14 cellular contexts compared by ENCODE assay signal in genomic region chr7:30922596-30922995, GRCh38. TPM values are rescaled to one million over a fixed set of nuclear protein-coding genes. Genes with fewer than 3 reads are reported as not detected.
DNase-seq lines count a peak whose midpoint lies in the region; TF ChIP-seq lines count a peak whose summit lies in the region.
"Had no signal": no experiment of that assay in that cellular context is flagged by ENCODE, and none has a peak within 500 bp of the region (broad histone marks: within the 10 kb centered on the region; RNA-seq: fewer than 3 reads in every experiment).

No MANE protein-coding gene starts in this region.

- H3K4me1 ChIP-seq in colonic mucosa (no peaks in the 10 kb centered on the region), A673 (ENCODE audit: insufficient read depth, low read length, poor library complexity, severe bottlenecking) (no peaks in the 10 kb centered on the region)

- DNase-seq in H7 (peak; percentile 43), colonic mucosa (peak; percentile 17), islet precursor cell (peak; percentile 46), posterior vena cava (ENCODE audit: low spot score) (peak; percentile 69), NAMALWA (ENCODE audit: low spot score) (no peak), GM10248 (ENCODE audit: extremely low spot score) (no peak), A673 (ENCODE audit: low spot score) (no peak), H4 (ENCODE audit: low spot score) (no peak)
- DNase-seq: NCI-H1092, NCI-H345 had no signal

- H3K27me3 ChIP-seq in H7 (ENCODE audit: control insufficient read depth, insufficient read depth, low read length) (no peaks in the 10 kb centered on the region), colonic mucosa (no peaks in the 10 kb centered on the region), A673 (replicated peaks; ENCODE audit: insufficient read depth, low read depth, low read length, poor library complexity) (no peaks in the 10 kb centered on the region)

- H3K27ac ChIP-seq in colonic mucosa (no peak overlapping the region), A673 (ENCODE audit: low read depth, low read length, poor library complexity, severe bottlenecking) (no peak overlapping the region)

- POLR2A ChIA-PET in GM10248 (lab: Yijun Ruan, JAX) (no interaction called here), A673 (lab: Charles Lee; ENCODE audit: low non-redundant PET) (interaction anchor here (0.6 kb wide), 1 partner anchor 202 kb away, joined by 5 read pairs; no protein-coding TSS in a partner anchor)

- H3K9me3 ChIP-seq in colonic mucosa (no peaks in the 10 kb centered on the region), A673 (ENCODE audit: low read depth, low read length, poor library complexity, severe bottlenecking) (no peaks in the 10 kb centered on the region)

- intact Hi-C loops in colonic mucosa (cut with DNase I): no loop called here
- intact Hi-C loops in posterior vena cava (cut with DNase I): no loop called here
- intact Hi-C loops in A673 (cut with micrococcal nuclease; ENCODE audit: unreplicated experiment): no loop called here

- TF ChIP-seq CTCF in colonic mucosa (IDR thresholded peaks at IDR 0.05): no peak
- TF ChIP-seq CTCF in GM10248 (IDR thresholded peaks at IDR 0.05; ENCODE audit: control extremely low read depth, extremely low read depth, low read depth, missing control alignments): no peak
- no peak for TF ChIP-seq CTCF in A673 (conservative IDR thresholded peaks at IDR 0.05; ENCODE audit: low read depth, low read length)

- H3K4me3 ChIP-seq in H7 (ENCODE audit: insufficient read depth, low read depth, low read length) (no peak overlapping the region), colonic mucosa (no peak overlapping the region), A673 (ENCODE audit: low read depth, low read length, poor library complexity, severe bottlenecking) (no peak overlapping the region)
- H3K4me3 ChIP-seq: GM23338, skin epidermis had no signal

- H3K36me3 ChIP-seq in H7 (replicated peaks; ENCODE audit: control insufficient read depth, insufficient read depth, low read length) (no peaks in the 10 kb centered on the region), colonic mucosa (no peaks in the 10 kb centered on the region), A673 (ENCODE audit: insufficient read depth, low read length, poor library complexity, severe bottlenecking) (no peaks in the 10 kb centered on the region)

- CTCF ChIA-PET in GM10248 (lab: Yijun Ruan, JAX): interaction anchor here (1.0 to 3.1 kb wide), 4 partner anchors 9 to 61 kb away, joined by 3 to 23 read pairs (median 4); no protein-coding TSS in a partner anchor
- CTCF ChIA-PET in A673 (lab: Charles Lee): no interaction called here

- BruUV-seq in A673 (replicated peaks; lab: Mats Ljungman, UMichigan): no TSS peak

- H3K9ac ChIP-seq in colonic mucosa (ENCODE audit: low read depth in 2 of 2, low read length in 2 of 2): no peak overlapping the region

RNA-seq across cellular contexts. Expression of gene AQP1, which starts 10.9 kb away (rescaled TPM):
- 0.26 TPM in 1 of 2 replicates, not detected in the other for total RNA-seq in H7 (2014; rRNA removed; shearing (Covaris generic))
- 10 to 100 TPM; 33.9 to 47.4 TPM for total RNA-seq in colonic mucosa
- 100 to 1,000 TPM; 388 to 422 TPM for total RNA-seq in posterior vena cava
- 0.37 and 0.49 TPM in 2 replicates for total RNA-seq in A673 (2021)
- total RNA-seq in H4 (2014; rRNA removed; shearing (Covaris generic)): 1.4 and 1.7 TPM in 2 replicates

RNA-seq across cellular contexts. Expression of gene GHRHR, which starts 41.2 kb away (rescaled TPM):
- 1.9 and 2.7 TPM in 2 replicates for total RNA-seq in H7 (2014; rRNA removed; shearing (Covaris generic))
- total RNA-seq in colonic mucosa (not detected), posterior vena cava (1 to 10 TPM in 1 of 2 donors, not detected in 1; 1.2 TPM), A673 (2021) (not detected in 2 replicates)
- not detected in 2 replicates for total RNA-seq in H4 (2014; rRNA removed; shearing (Covaris generic))
- total RNA-seq: activated CD4-positive, alpha-beta memory T cell treated with anti-CD3 and anti-CD28 coated beads for 36 hours; endothelial cell of umbilical vein; GM23338 had no signal

Comparison
In these comparisons a context has a peak if more than half of its experiments do, and no peak if none do; other contexts are left out.
1. DNase-seq: peak in H7 (single experiment), colonic mucosa (single experiment), islet precursor cell (single experiment) and posterior vena cava (single experiment); none in NAMALWA (single experiment), GM10248 (single experiment), A673 (single experiment) and H4 (single experiment).
2. RNA of gene AQP1, which starts 10.9 kb away (total RNA-seq): 388 to 422 TPM in posterior vena cava and 33.9 to 47.4 TPM in colonic mucosa; 1.4 to 1.7 TPM in H4, 0.37 to 0.49 TPM in A673 and 0.26 TPM in H7; every median in the first group is over 10 times any median in the second.